ENCODE assay signal across 8 cellular contexts in genomic region chr22:29267858-29268510, GRCh38. TPM values are rescaled to one million over a fixed set of nuclear protein-coding genes. Genes with fewer than 3 reads are reported as not detected.
DNase-seq lines count a peak whose midpoint lies in the region; ATAC-seq and TF ChIP-seq lines count a peak whose summit lies in the region.

TSS of gene EWSR1 (plus strand) at chr22:29268268. CDS start at chr22:29268337, 69 bp downstream.
TSS of gene RHBDD3 (minus strand) at chr22:29267981. CDS start at chr22:29265626, 2,355 bp downstream.

- H3K27me3 Mint-ChIP-seq in natural killer cell treated with Interleukin-12 subunit alpha and Interleukin-12 subunit beta and Interleukin-15 and Interleukin-18, amount 100 ng/mL, for 72 hours, result no peaks in the 10 kb centered on the region

- peaks cover 35% of the 10 kb centered on the region for H3K36me3 Mint-ChIP-seq in natural killer cell treated with Interleukin-12 subunit alpha and Interleukin-12 subunit beta and Interleukin-15 and Interleukin-18, amount 100 ng/mL, for 72 hours

- peaks cover 44 to 51% of the 10 kb centered on the region in 2 donors for H3K4me1 Mint-ChIP-seq in natural killer cell treated with Interleukin-12 subunit alpha and Interleukin-12 subunit beta and Interleukin-15 and Interleukin-18, amount 100 ng/mL, for 72 hours (ENCODE audit: low read depth in 2 of 2)

- H3K36me3 ChIP-seq in H7 (replicated peaks; ENCODE audit: control insufficient read depth, insufficient read depth, low read length), result peaks cover 41% of the 10 kb centered on the region

- TF ChIP-seq CTCF in fibroblast of pulmonary artery (IDR thresholded peaks at IDR 0.05; ENCODE audit: low read length, missing control alignments), result no peak

- DNase-seq in EL (peak; percentile 97), H7 (peak; percentile 97), M059J (ENCODE audit: low read depth) (peak; percentile 91), fibroblast of pulmonary artery (ENCODE audit: low read depth) (peak; percentile 98)
- peak; percentile 93 for DNase-seq in activated T-helper 9 cell treated with anti-CD3 and anti-CD28 coated beads, Interleukin-2, amount 50 U/mL, for 16 hours (ENCODE audit: low read depth)
- peak; percentile 96 for DNase-seq in natural killer cell treated with Interleukin-12 subunit alpha and Interleukin-12 subunit beta and Interleukin-15 and Interleukin-18, amount 100 ng/mL, for 72 hours (ENCODE audit: low spot score)
- peak; percentile 94 for DNase-seq in stimulated activated naive CD4-positive, alpha-beta T cell treated with Interleukin-2 at 50 U/mL for 16 hours (lab: John Stamatoyannopoulos, UW)

- peak within 1 kb of the TSS; percentile 99 for H3K4me3 ChIP-seq in H7 (ENCODE audit: insufficient read depth, low read depth, low read length)
- peak within 1 kb of the TSS; percentile 93 for H3K4me3 ChIP-seq in fibroblast of pulmonary artery (replicated peaks; ENCODE audit: low read depth, low read length)

- H3K27me3 ChIP-seq in H7 (ENCODE audit: control insufficient read depth, insufficient read depth, low read length), result no peaks in the 10 kb centered on the region

- peak within 1 kb of the TSS; percentile 98 to 100 for H3K27ac Mint-ChIP-seq in natural killer cell treated with Interleukin-12 subunit alpha and Interleukin-12 subunit beta and Interleukin-15 and Interleukin-18, amount 100 ng/mL, for 72 hours

- peak; percentile 95 to 96 for ATAC-seq in natural killer cell treated with Interleukin-12 subunit alpha and Interleukin-12 subunit beta and Interleukin-15 and Interleukin-18, amount 100 ng/mL, for 72 hours

- peak; percentile 82 for TF ChIP-seq POLR2A in Raji (IDR thresholded peaks at IDR 0.05; ENCODE audit: insufficient read depth, low read depth, low read length)

- peak within 1 kb of the TSS; percentile 99 for H3K4me3 Mint-ChIP-seq in natural killer cell treated with Interleukin-12 subunit alpha and Interleukin-12 subunit beta and Interleukin-15 and Interleukin-18, amount 100 ng/mL, for 72 hours

- H3K9me3 Mint-ChIP-seq in natural killer cell treated with Interleukin-12 subunit alpha and Interleukin-12 subunit beta and Interleukin-15 and Interleukin-18, amount 100 ng/mL, for 72 hours, result no peaks in the 10 kb centered on the region

RNA-seq across cellular contexts. Expression of gene EWSR1, which starts in this region (rescaled TPM):
- total RNA-seq in H7 (2014; rRNA removed; shearing (Covaris generic)), result 226 and 229 TPM in 2 replicates
- total RNA-seq in M059J (2014; rRNA removed; shearing (Covaris generic)), result 179 and 188 TPM in 2 replicates
- total RNA-seq in natural killer cell treated with Interleukin-12 subunit alpha and Interleukin-12 subunit beta and Interleukin-15 and Interleukin-18, amount 100 ng/mL, for 72 hours, result 100 to 1,000 TPM; 344 to 348 TPM

RNA-seq across cellular contexts. Expression of gene RHBDD3, which starts in this region (rescaled TPM):
- 71.6 and 76.3 TPM in 2 replicates for total RNA-seq in H7 (2014; rRNA removed; shearing (Covaris generic))
- total RNA-seq in M059J (2014; rRNA removed; shearing (Covaris generic)), result 17.7 and 33.1 TPM in 2 replicates
- total RNA-seq in natural killer cell treated with Interleukin-12 subunit alpha and Interleukin-12 subunit beta and Interleukin-15 and Interleukin-18, amount 100 ng/mL, for 72 hours, result 10 to 100 TPM; 33.6 to 69.0 TPM

Comparison
In these comparisons a context has a peak if more than half of its experiments do, and no peak if none do; other contexts are left out.
1. Peak in every context shown above with its lines: DNase-seq, ATAC-seq and H3K4me3 ChIP-seq.